Comparison of ENCODE assay signal across 36 cellular contexts in the genomic region with DNA sequence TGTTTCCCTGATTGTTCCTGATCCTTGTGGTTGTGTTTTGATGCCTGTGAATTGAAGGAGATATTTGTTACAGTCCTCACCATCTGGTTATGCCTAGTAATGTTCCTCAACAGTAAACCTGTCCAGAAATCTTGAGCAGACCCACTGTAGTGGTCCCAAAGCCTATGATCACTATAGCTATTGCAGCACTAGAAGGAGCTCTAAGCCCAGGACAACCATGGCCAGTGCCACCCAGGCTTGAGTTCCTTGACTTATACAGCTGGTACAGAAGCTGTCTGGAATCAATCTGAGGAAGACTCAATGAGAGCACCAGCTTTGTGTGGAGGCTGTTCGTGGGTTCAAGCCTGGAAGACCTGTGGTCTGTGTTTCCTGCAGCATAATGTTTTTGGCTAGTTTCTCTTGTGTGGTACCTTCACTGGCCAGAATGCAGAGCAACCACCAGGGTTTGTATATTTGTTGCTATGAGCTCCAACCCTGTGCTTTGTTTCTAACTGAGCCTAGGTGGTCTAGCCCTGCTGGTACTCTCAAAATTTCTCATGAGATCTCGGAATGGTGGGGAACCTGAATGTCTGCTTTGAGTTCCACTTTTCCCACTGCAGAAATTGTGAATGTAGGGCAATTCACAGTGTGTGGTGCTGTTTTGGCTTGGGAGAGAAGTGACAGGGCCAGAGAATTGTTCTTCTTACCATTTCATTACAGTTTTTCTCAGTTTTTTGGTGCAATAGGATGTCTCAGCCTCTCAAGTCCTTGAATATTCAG.
DNase-seq lines count a peak whose midpoint lies in the region; ATAC-seq, FAIRE-seq and TF ChIP-seq lines count a peak whose summit lies in the region.
"Had no signal": no experiment of that assay in that cellular context is flagged by ENCODE, and none has a peak within 500 bp of the region (broad histone marks: within the 10 kb centered on the region; RNA-seq: fewer than 3 reads in every experiment).

No MANE protein-coding gene starts in this region.

- H2BK15ac ChIP-seq in H1 (ENCODE audit: low read length): no peak overlapping the region

- H3K79me2 ChIP-seq in HepG2 (ENCODE audit: insufficient read depth, low read length) (no peaks in the 10 kb centered on the region), SK-N-SH (ENCODE audit: insufficient read depth) (peaks cover 87% of the 10 kb centered on the region), H1 (ENCODE audit: control insufficient read depth in 1 of 2, insufficient read depth in 2 of 2, low read length in 2 of 2) (no peaks in the 10 kb centered on the region)

- H3K9me3 Mint-ChIP-seq in CD8-positive, alpha-beta memory T cell: peaks cover 9 to 44% (median 20%) of the 10 kb centered on the region in 5 donors
- H3K9me3 Mint-ChIP-seq: activated T-helper 2 cell treated with anti-CD3 and anti-CD28 coated beads, Interferon-gamma antibody, Interleukin-2, Interleukin-4, amounts not matched to agents 10 μg/mL and 5 μg/mL and 100 μg/mL, durations not matched to agents 14 hours and 24 hours and 36 hours had no signal

- no peak overlapping the region for H2AK5ac ChIP-seq in H1 (ENCODE audit: low read depth, low read length)

- TF ChIP-seq POLR2A in HepG2 (IDR thresholded peaks at IDR 0.05; ENCODE audit: insufficient read depth in 1 of 2, low read depth in 2 of 2, low read length in 2 of 2) (no peak), right lobe of liver (IDR thresholded peaks at IDR 0.05) (no peak), H1 (IDR thresholded peaks at IDR 0.05; ENCODE audit: control extremely low read depth in 1 of 2, low read depth in 2 of 2, low read length in 2 of 2) (no peak), testis (IDR thresholded peaks at IDR 0.05) (no peak)

- no peak overlapping the region for H3K27ac ChIP-seq in HepG2 (ENCODE audit: extremely low read length, insufficient read depth, low read length)
- H3K27ac ChIP-seq in right lobe of liver: no peak overlapping the region
- H3K27ac ChIP-seq in SK-N-SH (ENCODE audit: low read depth in 2 of 2, low read length in 1 of 2): peak overlapping the region; percentile 88 to 97
- no peak overlapping the region for H3K27ac ChIP-seq in H1 (ENCODE audit: low read depth, low read length)
- H3K27ac ChIP-seq in testis: no peak overlapping the region
- H3K27ac ChIP-seq in CD8-positive, alpha-beta memory T cell (ENCODE audit: low read depth, low read length): no peak overlapping the region
- H3K27ac ChIP-seq: cardiac muscle cell, esophagus squamous epithelium, HL-60, stomach, tibial artery had no signal

- no peaks in the 10 kb centered on the region for H3K27me3 ChIP-seq in HepG2 (ENCODE audit: control insufficient read depth in 1 of 2, insufficient read depth in 2 of 2, low read length in 2 of 2)
- H3K27me3 ChIP-seq in right lobe of liver: no peaks in the 10 kb centered on the region
- no peaks in the 10 kb centered on the region for H3K27me3 ChIP-seq in SK-N-SH (ENCODE audit: insufficient read depth)
- no peaks in the 10 kb centered on the region for H3K27me3 ChIP-seq in H1 (replicated peaks in 1 of 4; ENCODE audit: control insufficient read depth in 3 of 4, extremely low read depth in 1 of 4, insufficient read depth in 3 of 4, low read length in 3 of 4)
- no peaks in the 10 kb centered on the region for H3K27me3 ChIP-seq in testis
- no peaks in the 10 kb centered on the region for H3K27me3 ChIP-seq in CD8-positive, alpha-beta memory T cell (ENCODE audit: insufficient read depth, low read length, poor library complexity, severe bottlenecking)
- H3K27me3 ChIP-seq: cardiac muscle cell, esophagus squamous epithelium, stomach, tibial artery had no signal

- peaks cover 78% of the 10 kb centered on the region for H3F3A ChIP-seq in SK-N-SH (replicated peaks; ENCODE audit: insufficient read depth)

- no peak overlapping the region for H3K4me3 ChIP-seq in HepG2 (replicated peaks in 1 of 3; ENCODE audit: insufficient read depth in 1 of 3, low read depth in 2 of 3, low read length in 3 of 3)
- H3K4me3 ChIP-seq in right lobe of liver: no peak overlapping the region
- H3K4me3 ChIP-seq in SK-N-SH (ENCODE audit: low read depth in 2 of 2, low read length in 1 of 2): no peak overlapping the region
- no peak overlapping the region for H3K4me3 ChIP-seq in H1 (ENCODE audit: extremely low read depth in 1 of 4, insufficient read depth in 2 of 4, low read depth in 3 of 4, low read length in 4 of 4)
- H3K4me3 ChIP-seq in testis: no peak overlapping the region
- no peak overlapping the region for H3K4me3 ChIP-seq in CD8-positive, alpha-beta memory T cell (ENCODE audit: low read length)
- H3K4me3 ChIP-seq: cardiac muscle cell, esophagus squamous epithelium, HAP-1, stomach, tibial artery had no signal

- H3K79me1 ChIP-seq in H1 (ENCODE audit: low read depth, low read length): no peaks in the 10 kb centered on the region

- H3K4me1 ChIP-seq in HepG2 (ENCODE audit: insufficient read depth, low read length) (no peaks in the 10 kb centered on the region), right lobe of liver (no peaks in the 10 kb centered on the region), SK-N-SH (ENCODE audit: control insufficient read depth in 1 of 2, insufficient read depth in 2 of 2, low read depth in 1 of 2, low read length in 1 of 2) (peaks cover 7 to 20% of the 10 kb centered on the region in 2 experiments), H1 (replicated peaks in 1 of 4; ENCODE audit: control insufficient read depth in 3 of 4, insufficient read depth in 4 of 4, low read length in 3 of 4) (no peaks in the 10 kb centered on the region), testis (no peaks in the 10 kb centered on the region)
- no peaks in the 10 kb centered on the region for H3K4me1 ChIP-seq in CD8-positive, alpha-beta memory T cell (ENCODE audit: insufficient read depth, low read length)
- H3K4me1 ChIP-seq: esophagus squamous epithelium, HAP-1, stomach had no signal

- H3K18ac ChIP-seq in H1 (ENCODE audit: extremely low read depth, low read length): no peak overlapping the region

- H3K4me1 Mint-ChIP-seq in CD8-positive, alpha-beta memory T cell: no peaks in the 10 kb centered on the region
- H3K4me1 Mint-ChIP-seq: CD4-positive, CD25-positive, alpha-beta regulatory T cell; immature natural killer cell; naive thymus-derived CD8-positive, alpha-beta T cell had no signal

- WGBS in HepG2 (ENCODE audit: low lambda C conversion rate): 100% methylated on average over 1 of the region's 2 CpGs
- 100% methylated on average over 1 of the region's 2 CpGs for WGBS in right lobe of liver (ENCODE audit: insufficient coverage, low coverage, low lambda C conversion rate, missing lambda C conversion rate)
- 47% methylated on average over 2 of the region's 2 CpGs for WGBS in SK-N-SH (ENCODE audit: low lambda C conversion rate)
- WGBS in H1 (ENCODE audit: extremely low coverage in 1 of 2, insufficient coverage in 1 of 2, insufficient read length in 1 of 2, insufficient replicate concordance in 2 of 2, low coverage in 1 of 2, low lambda C conversion rate in 2 of 2, missing lambda C conversion rate in 1 of 2), 2 experiments: 82% methylated on average over 2 of the region's 2 CpGs; no CpG with 5 or more reads in 1 of the 2 experiments
- WGBS in testis, 2 donors: 90 to 91% methylated on average over 2 of the region's 2 CpGs

- no peaks in the 10 kb centered on the region for H3K36me3 ChIP-seq in HepG2 (replicated peaks in 1 of 2; ENCODE audit: control insufficient read depth in 1 of 2, insufficient read depth in 2 of 2, low read length in 2 of 2)
- H3K36me3 ChIP-seq in right lobe of liver: no peaks in the 10 kb centered on the region
- H3K36me3 ChIP-seq in SK-N-SH (replicated peaks in 1 of 2; ENCODE audit: control insufficient read depth in 1 of 2, insufficient read depth in 2 of 2, low read length in 1 of 2): peaks cover 12 to 65% of the 10 kb centered on the region in 2 experiments
- H3K36me3 ChIP-seq in H1 (ENCODE audit: control insufficient read depth in 2 of 4, insufficient read depth in 4 of 4, low read length in 3 of 4): no peaks in the 10 kb centered on the region
- no peaks in the 10 kb centered on the region for H3K36me3 ChIP-seq in testis (ENCODE audit: low read depth, missing control alignments)
- no peaks in the 10 kb centered on the region for H3K36me3 ChIP-seq in CD8-positive, alpha-beta memory T cell (ENCODE audit: insufficient read depth, low read length)
- H3K36me3 ChIP-seq: cardiac muscle cell, esophagus squamous epithelium, HAP-1, stomach, tibial artery had no signal

- no peak overlapping the region for H3K14ac ChIP-seq in H1 (ENCODE audit: insufficient read length)

- no peak overlapping the region for H2BK12ac ChIP-seq in H1 (ENCODE audit: low read depth, low read length)

- H3K23ac ChIP-seq in H1 (ENCODE audit: insufficient read length): no peak overlapping the region

- no peaks in the 10 kb centered on the region for H3K27me3 Mint-ChIP-seq in CD8-positive, alpha-beta memory T cell
- H3K27me3 Mint-ChIP-seq: activated CD4-positive, alpha-beta memory T cell treated with anti-CD3 and anti-CD28 coated beads for 36 hours; activated naive CD8-positive, alpha-beta T cell; CD4-positive, CD25-positive, alpha-beta regulatory T cell; dendritic cell treated with granulocyte-macrophage colony-stimulating factor and Interleukin-4, amounts not matched to agents 40 ng/mL and 50 ng/mL, for 4 days; naive thymus-derived CD8-positive, alpha-beta T cell had no signal

- no peak overlapping the region for H2BK20ac ChIP-seq in H1 (ENCODE audit: low read length)

- H3K23me2 ChIP-seq in H1 (ENCODE audit: low read depth, low read length): no peaks in the 10 kb centered on the region

- H3K4me2 ChIP-seq in HepG2 (ENCODE audit: low read depth, low read length): no peak overlapping the region
- peak overlapping the region; percentile 33 for H3K4me2 ChIP-seq in SK-N-SH
- no peak overlapping the region for H3K4me2 ChIP-seq in H1 (ENCODE audit: insufficient read depth in 1 of 2, low read depth in 2 of 2, low read length in 2 of 2)

- in situ Hi-C loops in HepG2 (cut with HindIII; ENCODE audit: extremely low pct_ligation_motif_present, low pct_unique_long_range_greater_than_20kb): no loop called here

- no peaks in the 10 kb centered on the region for H3K9me2 ChIP-seq in SK-N-SH

- TF ChIP-seq CTCF in HepG2 (CRISPR knock-in tag; IDR thresholded peaks at IDR 0.05) (peak; percentile 27; the same call in 1 of the 2 replicates), right lobe of liver (IDR thresholded peaks at IDR 0.05) (no peak), SK-N-SH (IDR thresholded peaks at IDR 0.05) (peak; percentile 35), H1 (IDR thresholded peaks at IDR 0.05; ENCODE audit: control extremely low read depth in 1 of 3, insufficient read depth in 1 of 3, low read depth in 1 of 3, low read length in 3 of 3) (peak in 2 of 3 experiments; percentile 4 to 13; a peak in 1 of 4 replicates), testis (IDR thresholded peaks at IDR 0.05) (no peak)

- no peak overlapping the region for H2AFZ ChIP-seq in HepG2 (ENCODE audit: low read length)
- H2AFZ ChIP-seq in SK-N-SH (ENCODE audit: low read depth): no peak overlapping the region
- no peak overlapping the region for H2AFZ ChIP-seq in H1 (ENCODE audit: low read length)

- no peak for ATAC-seq in HepG2
- ATAC-seq in right lobe of liver: no peak
- no peak for ATAC-seq in GM18511 (IDR thresholded peaks at IDR 0.05; ENCODE audit: unreplicated experiment)
- ATAC-seq: left ventricle myocardium superior; naive thymus-derived CD8-positive, alpha-beta T cell had no signal

- no peak for TF ChIP-seq RAD21 in HepG2 (CRISPR knock-in tag; IDR thresholded peaks at IDR 0.05)
- TF ChIP-seq RAD21 in SK-N-SH (IDR thresholded peaks at IDR 0.05; ENCODE audit: low read length): peak; percentile 58
- TF ChIP-seq RAD21 in H1 (IDR thresholded peaks at IDR 0.05 in 1 of 2, conservative IDR thresholded peaks at IDR 0.05 in 1 of 2; ENCODE audit: low read depth in 2 of 2, low read length in 2 of 2): peak in 1 of 2 experiments; percentile 36; a peak in 2 of 4 replicates

- H3K56ac ChIP-seq in H1 (replicated peaks; ENCODE audit: insufficient read length, low read depth, low read length): no peak overlapping the region

- H2BK120ac ChIP-seq in H1 (replicated peaks; ENCODE audit: low read depth, low read length): no peak overlapping the region

- no peak overlapping the region for H3K4me3 Mint-ChIP-seq in CD8-positive, alpha-beta memory T cell
- H3K4me3 Mint-ChIP-seq: activated CD4-positive, alpha-beta memory T cell treated with anti-CD3 and anti-CD28 coated beads for 36 hours; activated naive CD8-positive, alpha-beta T cell; CD4-positive, CD25-positive, alpha-beta regulatory T cell; dendritic cell treated with granulocyte-macrophage colony-stimulating factor and Interleukin-4, amounts not matched to agents 40 ng/mL and 50 ng/mL, for 4 days; immature natural killer cell; naive thymus-derived CD8-positive, alpha-beta T cell had no signal

- H4K20me1 ChIP-seq in HepG2 (ENCODE audit: insufficient read depth, low read length) (no peaks in the 10 kb centered on the region), SK-N-SH (ENCODE audit: insufficient read depth) (no peaks in the 10 kb centered on the region), H1 (replicated peaks in 1 of 2; ENCODE audit: control insufficient read depth in 1 of 2, insufficient read depth in 2 of 2, low read length in 2 of 2) (no peaks in the 10 kb centered on the region)

- FAIRE-seq in HepG2 (lab: Jason Lieb, UNC) (no peak), H1 (lab: Jason Lieb, UNC) (no peak)
- FAIRE-seq: RCC 7860 had no signal

- H4K8ac ChIP-seq in H1 (ENCODE audit: extremely low read depth, insufficient read depth, low read length): no peak overlapping the region

- no peak overlapping the region for H3K27ac Mint-ChIP-seq in CD8-positive, alpha-beta memory T cell
- H3K27ac Mint-ChIP-seq: activated CD4-positive, alpha-beta memory T cell treated with anti-CD3 and anti-CD28 coated beads for 36 hours; activated naive CD8-positive, alpha-beta T cell; activated T-helper 2 cell treated with anti-CD3 and anti-CD28 coated beads, Interferon-gamma antibody, Interleukin-2, Interleukin-4, amounts not matched to agents 10 μg/mL and 5 μg/mL and 100 μg/mL, durations not matched to agents 14 hours and 24 hours and 36 hours; CD4-positive, CD25-positive, alpha-beta regulatory T cell; dendritic cell treated with granulocyte-macrophage colony-stimulating factor and Interleukin-4, amounts not matched to agents 40 ng/mL and 50 ng/mL, for 4 days; immature natural killer cell; naive thymus-derived CD8-positive, alpha-beta T cell had no signal

- POLR2A ChIA-PET in HepG2 (lab: Yijun Ruan, JAX): no interaction called here
- POLR2A ChIA-PET in SK-N-SH (lab: Yijun Ruan, JAX): no interaction called here
- POLR2A ChIA-PET in H1 (lab: Charles Lee; ENCODE audit: partially characterized antibody): no interaction called here
- POLR2A ChIA-PET in CD8-positive, alpha-beta memory T cell (lab: Charles Lee): no interaction called here

- H3K9ac ChIP-seq in HepG2 (ENCODE audit: insufficient read depth, low read depth, low read length): no peak overlapping the region
- H3K9ac ChIP-seq in SK-N-SH: peak overlapping the region; percentile 53; the same call in 1 of the 2 replicates
- H3K9ac ChIP-seq in H1 (replicated peaks in 1 of 4; ENCODE audit: extremely low read depth in 1 of 4, low read depth in 3 of 4, low read length in 3 of 4): no peak overlapping the region

- H3K4ac ChIP-seq in H1 (replicated peaks; ENCODE audit: insufficient read length, low read depth, low read length): no peak overlapping the region

- BruUV-seq in HepG2 (replicated peaks; lab: Mats Ljungman, UMichigan): no TSS peak

- peaks cover 0 to 10% (median 0%) of the 10 kb centered on the region in 3 donors for H3K36me3 Mint-ChIP-seq in CD8-positive, alpha-beta memory T cell
- H3K36me3 Mint-ChIP-seq: activated CD4-positive, alpha-beta memory T cell treated with anti-CD3 and anti-CD28 coated beads for 36 hours; CD4-positive, CD25-positive, alpha-beta regulatory T cell; immature natural killer cell had no signal

- DNase-seq in HepG2 (ENCODE audit: low spot score) (no peak), right lobe of liver (no peak), SK-N-SH (no peak), H1 (ENCODE audit: low read depth in 1 of 2, low spot score in 2 of 2) (no peak), testis (no peak)
- no peak for DNase-seq in activated naive CD4-positive, alpha-beta T cell (lab: John Stamatoyannopoulos, UW)
- no peak for DNase-seq in CD8-positive, alpha-beta memory T cell
- DNase-seq: 8988T; activated CD4-positive, alpha-beta memory T cell treated with anti-CD3 and anti-CD28 coated beads for 36 hours; activated CD4-positive, CD25-positive, alpha-beta regulatory T cell treated with anti-CD3 and anti-CD28 coated beads, Interleukin-2, amount 50 U/mL, for 72 hours; activated CD8-positive, alpha-beta memory T cell treated with anti-CD3 and anti-CD28 coated beads, Interleukin-2, amount 50 U/mL, for 48 hours; anterior cingulate cortex; CD4-positive, CD25-positive, alpha-beta regulatory T cell; esophagus squamous epithelium; hypothalamus; immature natural killer cell; left ventricle myocardium superior; naive thymus-derived CD8-positive, alpha-beta T cell; NCI-H1105; NCI-H187 treated with DMSO at 0.1 percent for 48 hours; NCI-H2171 treated with DMSO at 0.1 percent for 48 hours; NCI-H510A treated with DMSO at 0.1 percent for 48 hours; NK-92 treated with Interleukin-12 subunit alpha and Interleukin-12 subunit beta, amount 100 ng/mL, for 24 hours; occipital lobe; SIG-M5; stomach; T-helper 1 cell; tibial artery had no signal

- no peak overlapping the region for H4K91ac ChIP-seq in H1 (replicated peaks; ENCODE audit: insufficient read length, low read length)

- H2BK5ac ChIP-seq in H1 (ENCODE audit: low read depth, low read length): no peak overlapping the region

- no peak for TF ChIP-seq EP300 in HepG2 (IDR thresholded peaks at IDR 0.05; ENCODE audit: low read depth in 2 of 2, low read length in 2 of 2)
- no peak for TF ChIP-seq EP300 in HepG2 (CRISPR knock-in tag; IDR thresholded peaks at IDR 0.05; ENCODE audit: borderline replicate concordance)
- TF ChIP-seq EP300 in SK-N-SH (IDR thresholded peaks at IDR 0.05; ENCODE audit: borderline replicate concordance in 1 of 2, low read depth in 1 of 2, low read length in 1 of 2): no peak
- no peak for TF ChIP-seq EP300 in H1 (IDR thresholded peaks at IDR 0.05; ENCODE audit: borderline replicate concordance in 1 of 2, low read depth in 2 of 2, low read length in 2 of 2)

- H3K9me3 ChIP-seq in HepG2 (ENCODE audit: low read length) (no peaks in the 10 kb centered on the region), right lobe of liver (no peaks in the 10 kb centered on the region), SK-N-SH (peaks cover 25% of the 10 kb centered on the region), H1 (ENCODE audit: insufficient read depth in 2 of 2, low read depth in 1 of 2, low read length in 1 of 2) (no peaks in the 10 kb centered on the region), testis (no peaks in the 10 kb centered on the region)
- H3K9me3 ChIP-seq in CD8-positive, alpha-beta memory T cell (ENCODE audit: low read length): no peaks in the 10 kb centered on the region
- H3K9me3 ChIP-seq: esophagus squamous epithelium, HAP-1, tibial artery had no signal

- no peak overlapping the region for H4K5ac ChIP-seq in H1 (ENCODE audit: insufficient read length, low read depth, low read length)

- intact Hi-C loops in HepG2 (cut with micrococcal nuclease; ENCODE audit: unreplicated experiment): no loop called here
- intact Hi-C loops in right lobe of liver (cut with DNase I): no loop called here
- intact Hi-C loops in testis (cut with DNase I; ENCODE audit: low total_unique reads): no loop called here

- CTCF ChIA-PET in HepG2 (lab: Yijun Ruan, JAX; ENCODE audit: low intra/inter-chr PET ratio, low total read pairs) (no interaction called here), SK-N-SH (lab: Yijun Ruan, JAX) (interaction anchor here (1.3 to 1.7 kb wide), 2 partner anchors 29 to 258 kb away, joined by 4 to 5 read pairs; no protein-coding TSS in a partner anchor), H1 (lab: Charles Lee; ENCODE audit: partially characterized antibody) (interaction anchor here (0.6 to 2.0 kb wide), 2 partner anchors 115 to 710 kb away, joined by 4 read pairs; no protein-coding TSS in a partner anchor)
- CTCF ChIA-PET in CD8-positive, alpha-beta memory T cell (lab: Charles Lee): no interaction called here

Comparison
In these comparisons a context has a peak if more than half of its experiments do, and no peak if none do; other contexts are left out.
1. CTCF ChIP-seq: peak in HepG2 (single experiment), SK-N-SH (single experiment) and H1 (2 of 3); none in right lobe of liver (0 of 4) and testis (0 of 3).
2. H3K27ac ChIP-seq: peak in SK-N-SH (2 of 2); none in HepG2 (single experiment), right lobe of liver (0 of 3), H1 (single experiment), testis (0 of 2) and CD8-positive, alpha-beta memory T cell (single experiment).
3. CTCF ChIA-PET loops: an anchor here in SK-N-SH (1.3 to 1.7 kb wide) and H1 (0.6 to 2.0 kb wide); none called in HepG2 and CD8-positive, alpha-beta memory T cell.
4. Of the 41 proteins assayed by ChIP-seq in both HepG2 and H1: peak only in HepG2: none; only in H1: none; in both: CTCF; in neither: 39; mixed calls (peak in some experiments, not most) for 1.